Comparison of ENCODE assay signal across 8 cellular contexts in the genomic region with DNA sequence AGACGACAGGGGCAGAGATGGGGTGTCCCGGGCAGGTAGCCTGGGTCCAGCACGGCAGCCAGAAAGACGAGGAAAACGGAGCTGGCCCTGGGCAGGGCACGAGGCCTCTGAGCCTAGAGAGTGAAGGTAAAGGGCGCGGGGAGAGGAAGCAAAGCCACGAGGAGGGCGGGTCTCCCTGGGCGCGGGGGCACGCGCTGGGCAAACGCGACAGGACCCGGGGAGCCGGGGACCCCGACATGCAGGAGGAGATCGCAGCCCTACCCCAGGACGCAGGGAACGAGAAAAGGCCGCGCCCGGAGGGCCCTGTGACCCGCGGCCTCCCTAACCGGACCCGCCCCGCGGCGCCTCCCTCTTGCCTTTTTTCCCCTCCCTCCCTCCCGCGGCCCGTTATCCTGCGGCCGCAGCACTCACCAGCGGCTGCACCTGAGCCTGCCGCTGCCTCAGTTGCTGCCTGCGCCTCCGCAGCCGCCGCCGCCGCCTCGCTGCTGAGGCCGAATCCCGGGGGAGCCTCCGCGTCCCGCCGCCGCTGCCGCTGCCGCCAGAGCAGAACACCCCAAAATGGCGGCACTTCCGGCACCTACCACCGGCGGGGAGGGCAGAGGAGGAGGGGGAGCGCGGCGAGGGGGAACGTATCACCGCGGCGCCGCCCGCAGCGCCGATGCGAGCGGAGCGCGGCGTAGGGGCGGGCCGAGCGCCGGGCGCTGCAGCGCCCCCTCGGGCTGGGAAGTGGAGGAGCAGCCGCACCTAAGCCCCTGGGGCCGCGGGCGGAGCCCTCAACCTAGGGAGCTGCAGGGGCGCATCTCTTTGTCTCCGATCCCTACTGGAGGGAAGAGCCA. TPM values are rescaled to one million over a fixed set of nuclear protein-coding genes. Genes with fewer than 3 reads are reported as not detected.
A peak's percentile ranks its signal among the peaks of the same experiment; 100 is the strongest.
DNase-seq lines count a peak whose midpoint lies in the region; ATAC-seq and TF ChIP-seq lines count a peak whose summit lies in the region.

A gene (minus strand): TSS at position 552 of the 836 bp plus-strand sequence. CDS start 53,609 bp downstream, outside the sequence.

- H3K36me3 Mint-ChIP-seq in activated naive CD8-positive, alpha-beta T cell = peaks cover 8% of the 10 kb centered on the region
- no peaks in the 10 kb centered on the region for H3K36me3 Mint-ChIP-seq in glutamatergic neuron (ENCODE audit: unreplicated experiment)

- peaks cover 38% of the 10 kb centered on the region for H3K4me1 Mint-ChIP-seq in activated naive CD8-positive, alpha-beta T cell (ENCODE audit: low read depth)
- H3K4me1 Mint-ChIP-seq in glutamatergic neuron (ENCODE audit: low read depth, unreplicated experiment) = peaks cover 24% of the 10 kb centered on the region

- no peaks in the 10 kb centered on the region for H3K9me3 Mint-ChIP-seq in activated naive CD8-positive, alpha-beta T cell (ENCODE audit: low read depth)
- H3K9me3 Mint-ChIP-seq in glutamatergic neuron (ENCODE audit: unreplicated experiment) = peaks cover 1% of the 10 kb centered on the region

- ATAC-seq in HG02642 (IDR thresholded peaks at IDR 0.05; ENCODE audit: poor library complexity, unreplicated experiment) = peak; percentile 94

- no peaks in the 10 kb centered on the region for H3K27me3 Mint-ChIP-seq in activated naive CD8-positive, alpha-beta T cell
- peaks cover 9% of the 10 kb centered on the region for H3K27me3 Mint-ChIP-seq in glutamatergic neuron (ENCODE audit: unreplicated experiment)

- TF ChIP-seq POLR2A in ovary (IDR thresholded peaks at IDR 0.05) = peak; percentile 63

- H3K4me3 Mint-ChIP-seq in activated naive CD8-positive, alpha-beta T cell = peak within 1 kb of the TSS; percentile 97
- peak within 1 kb of the TSS; percentile 96 for H3K4me3 Mint-ChIP-seq in glutamatergic neuron (ENCODE audit: unreplicated experiment)

- H3K4me1 ChIP-seq in ovary (ENCODE audit: insufficient read depth) = peaks cover 12% of the 10 kb centered on the region
- peaks cover 22% of the 10 kb centered on the region for H3K4me1 ChIP-seq in thymus (ENCODE audit: control insufficient read depth, insufficient read depth, low read length)

- H3K27me3 ChIP-seq in ovary = no peaks in the 10 kb centered on the region
- H3K27me3 ChIP-seq in thymus (ENCODE audit: control insufficient read depth, insufficient read depth) = no peaks in the 10 kb centered on the region

- H3K4me3 ChIP-seq in ovary = peak within 1 kb of the TSS; percentile 92
- peak within 1 kb of the TSS; percentile 98 for H3K4me3 ChIP-seq in thymus (ENCODE audit: low read length)

- 0 to 1% (median 1%) methylated on average over 52 to 88 of the region's 88 CpGs for WGBS in ovary, 3 donors
- under 1% methylated on average over 88 of the region's 88 CpGs for WGBS in thymus

- peak; percentile 96 for DNase-seq in NCI-H1105 (lab: John Stamatoyannopoulos, UW)
- peak; percentile 86 for DNase-seq in SKM-1 treated with dmso at 0.1 percent for 144 hours (lab: John Stamatoyannopoulos, UW; ENCODE audit: unreplicated experiment)
- DNase-seq in glutamatergic neuron = peak; percentile 95
- DNase-seq in ovary = peak; percentile 89 to 94 (median 91)

- peak; percentile 82 for TF ChIP-seq CTCF in GM12872 (IDR thresholded peaks at IDR 0.05; ENCODE audit: insufficient read depth, low read depth, low read length)
- peak; percentile 96 for TF ChIP-seq CTCF in glutamatergic neuron (IDR thresholded peaks at IDR 0.05; ENCODE audit: partially characterized antibody, unreplicated experiment)
- peak; percentile 80 to 91 (median 89) for TF ChIP-seq CTCF in ovary (IDR thresholded peaks at IDR 0.05)

- H3K27ac ChIP-seq in ovary (peak within 1 kb of the TSS; percentile 70 to 75), thymus (ENCODE audit: low read depth) (peak within 1 kb of the TSS; percentile 94)

- intact Hi-C loops in ovary (cut with DNase I) = no loop called here

- H3K9me3 ChIP-seq in ovary (no peaks in the 10 kb centered on the region), thymus (ENCODE audit: control insufficient read depth) (no peaks in the 10 kb centered on the region)

- TF ChIP-seq EP300 in ovary (IDR thresholded peaks at IDR 0.05) = no peak

- H3K27ac Mint-ChIP-seq in activated naive CD8-positive, alpha-beta T cell = peak within 1 kb of the TSS; percentile 95
- H3K27ac Mint-ChIP-seq in glutamatergic neuron (ENCODE audit: unreplicated experiment) = peak within 1 kb of the TSS; percentile 100

- H3K36me3 ChIP-seq in ovary = no peaks in the 10 kb centered on the region
- peaks cover 3% of the 10 kb centered on the region for H3K36me3 ChIP-seq in thymus (ENCODE audit: control insufficient read depth, insufficient read depth)

RNA-seq across cellular contexts. Expression of the gene that starts here (rescaled TPM):
- total RNA-seq in glutamatergic neuron (ENCODE audit: unreplicated experiment) (261 TPM), ovary (100 to 1,000 TPM in 1 of 7 donors, 10 to 100 TPM in 6; 64.0 to 109 (median 74.9) TPM)
- polyA plus RNA-seq in ovary (10 to 100 TPM; 25.0 to 48.3 TPM), thymus (41.1 TPM)

Comparison
In these comparisons a context has a peak if more than half of its experiments do, and no peak if none do; other contexts are left out.
1. Peak in every context shown above with its lines: DNase-seq, ATAC-seq, H3K4me3 ChIP-seq and H3K27ac ChIP-seq.